1 cellular context compared by ENCODE assay signal in the genomic region with DNA sequence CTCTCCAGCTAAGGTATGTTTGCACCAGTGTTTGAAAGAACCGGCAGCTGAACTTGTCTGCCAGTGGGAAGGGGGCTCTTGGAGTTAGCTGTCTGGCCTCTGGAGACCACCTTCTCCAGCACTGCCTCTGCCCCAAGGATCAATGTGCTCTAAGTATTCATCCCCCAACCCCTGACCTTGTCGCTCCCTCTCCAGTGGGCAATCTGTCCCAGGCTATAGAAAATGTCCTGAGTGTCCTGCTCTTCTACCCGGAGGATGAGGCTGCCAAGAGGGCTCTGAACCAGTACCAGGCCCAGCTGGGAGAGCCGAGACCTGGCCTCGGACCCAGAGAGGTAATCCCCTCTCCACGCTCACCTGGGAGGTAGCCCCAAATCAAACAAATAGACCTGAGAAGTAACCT.
TF ChIP-seq lines count a peak whose summit lies in the region.

No MANE protein-coding gene starts in this region.

TF ChIP-seq in GM23338, 12 proteins besides CTCF, POLR2A, EP300 and RAD21 (continued from another document):
- TF ChIP-seq ZNF114 (CRISPR knock-in tag; IDR thresholded peaks at IDR 0.05): no peak
- no peak for TF ChIP-seq POLR2AphosphoS5 (IDR thresholded peaks at IDR 0.05; ENCODE audit: low read depth)
- no peak for TF ChIP-seq EZH2phosphoT487 (IDR thresholded peaks at IDR 0.05; ENCODE audit: unreplicated experiment)
- TF ChIP-seq, protein P1, sequence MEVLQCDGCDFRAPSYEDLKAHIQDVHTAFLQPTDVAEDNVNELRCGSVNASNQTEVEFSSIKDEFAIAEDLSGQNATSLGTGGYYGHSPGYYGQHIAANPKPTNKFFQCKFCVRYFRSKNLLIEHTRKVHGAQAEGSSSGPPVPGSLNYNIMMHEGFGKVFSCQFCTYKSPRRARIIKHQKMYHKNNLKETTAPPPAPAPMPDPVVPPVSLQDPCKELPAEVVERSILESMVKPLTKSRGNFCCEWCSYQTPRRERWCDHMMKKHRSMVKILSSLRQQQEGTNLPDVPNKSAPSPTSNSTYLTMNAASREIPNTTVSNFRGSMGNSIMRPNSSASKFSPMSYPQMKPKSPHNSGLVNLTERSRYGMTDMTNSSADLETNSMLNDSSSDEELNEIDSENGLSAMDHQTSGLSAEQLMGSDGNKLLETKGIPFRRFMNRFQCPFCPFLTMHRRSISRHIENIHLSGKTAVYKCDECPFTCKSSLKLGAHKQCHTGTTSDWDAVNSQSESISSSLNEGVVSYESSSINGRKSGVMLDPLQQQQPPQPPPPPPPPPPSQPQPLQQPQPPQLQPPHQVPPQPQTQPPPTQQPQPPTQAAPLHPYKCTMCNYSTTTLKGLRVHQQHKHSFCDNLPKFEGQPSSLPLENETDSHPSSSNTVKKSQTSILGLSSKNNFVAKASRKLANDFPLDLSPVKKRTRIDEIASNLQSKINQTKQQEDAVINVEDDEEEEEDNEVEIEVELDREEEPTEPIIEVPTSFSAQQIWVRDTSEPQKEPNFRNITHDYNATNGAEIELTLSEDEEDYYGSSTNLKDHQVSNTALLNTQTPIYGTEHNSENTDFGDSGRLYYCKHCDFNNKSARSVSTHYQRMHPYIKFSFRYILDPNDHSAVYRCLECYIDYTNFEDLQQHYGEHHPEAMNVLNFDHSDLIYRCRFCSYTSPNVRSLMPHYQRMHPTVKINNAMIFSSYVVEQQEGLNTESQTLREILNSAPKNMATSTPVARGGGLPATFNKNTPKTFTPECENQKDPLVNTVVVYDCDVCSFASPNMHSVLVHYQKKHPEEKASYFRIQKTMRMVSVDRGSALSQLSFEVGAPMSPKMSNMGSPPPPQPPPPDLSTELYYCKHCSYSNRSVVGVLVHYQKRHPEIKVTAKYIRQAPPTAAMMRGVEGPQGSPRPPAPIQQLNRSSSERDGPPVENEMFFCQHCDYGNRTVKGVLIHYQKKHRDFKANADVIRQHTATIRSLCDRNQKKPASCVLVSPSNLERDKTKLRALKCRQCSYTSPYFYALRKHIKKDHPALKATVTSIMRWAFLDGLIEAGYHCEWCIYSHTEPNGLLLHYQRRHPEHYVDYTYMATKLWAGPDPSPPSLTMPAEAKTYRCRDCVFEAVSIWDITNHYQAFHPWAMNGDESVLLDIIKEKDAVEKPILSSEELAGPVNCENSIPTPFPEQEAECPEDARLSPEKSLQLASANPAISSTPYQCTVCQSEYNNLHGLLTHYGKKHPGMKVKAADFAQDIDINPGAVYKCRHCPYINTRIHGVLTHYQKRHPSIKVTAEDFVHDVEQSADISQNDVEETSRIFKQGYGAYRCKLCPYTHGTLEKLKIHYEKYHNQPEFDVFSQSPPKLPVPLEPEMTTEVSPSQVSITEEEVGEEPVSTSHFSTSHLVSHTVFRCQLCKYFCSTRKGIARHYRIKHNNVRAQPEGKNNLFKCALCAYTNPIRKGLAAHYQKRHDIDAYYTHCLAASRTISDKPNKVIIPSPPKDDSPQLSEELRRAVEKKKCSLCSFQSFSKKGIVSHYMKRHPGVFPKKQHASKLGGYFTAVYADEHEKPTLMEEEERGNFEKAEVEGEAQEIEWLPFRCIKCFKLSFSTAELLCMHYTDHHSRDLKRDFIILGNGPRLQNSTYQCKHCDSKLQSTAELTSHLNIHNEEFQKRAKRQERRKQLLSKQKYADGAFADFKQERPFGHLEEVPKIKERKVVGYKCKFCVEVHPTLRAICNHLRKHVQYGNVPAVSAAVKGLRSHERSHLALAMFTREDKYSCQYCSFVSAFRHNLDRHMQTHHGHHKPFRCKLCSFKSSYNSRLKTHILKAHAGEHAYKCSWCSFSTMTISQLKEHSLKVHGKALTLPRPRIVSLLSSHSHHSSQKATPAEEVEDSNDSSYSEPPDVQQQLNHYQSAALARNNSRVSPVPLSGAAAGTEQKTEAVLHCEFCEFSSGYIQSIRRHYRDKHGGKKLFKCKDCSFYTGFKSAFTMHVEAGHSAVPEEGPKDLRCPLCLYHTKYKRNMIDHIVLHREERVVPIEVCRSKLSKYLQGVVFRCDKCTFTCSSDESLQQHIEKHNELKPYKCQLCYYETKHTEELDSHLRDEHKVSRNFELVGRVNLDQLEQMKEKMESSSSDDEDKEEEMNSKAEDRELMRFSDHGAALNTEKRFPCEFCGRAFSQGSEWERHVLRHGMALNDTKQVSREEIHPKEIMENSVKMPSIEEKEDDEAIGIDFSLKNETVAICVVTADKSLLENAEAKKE (CRISPR knock-in tag; IDR thresholded peaks at IDR 0.05): no peak
- TF ChIP-seq, protein P2, sequence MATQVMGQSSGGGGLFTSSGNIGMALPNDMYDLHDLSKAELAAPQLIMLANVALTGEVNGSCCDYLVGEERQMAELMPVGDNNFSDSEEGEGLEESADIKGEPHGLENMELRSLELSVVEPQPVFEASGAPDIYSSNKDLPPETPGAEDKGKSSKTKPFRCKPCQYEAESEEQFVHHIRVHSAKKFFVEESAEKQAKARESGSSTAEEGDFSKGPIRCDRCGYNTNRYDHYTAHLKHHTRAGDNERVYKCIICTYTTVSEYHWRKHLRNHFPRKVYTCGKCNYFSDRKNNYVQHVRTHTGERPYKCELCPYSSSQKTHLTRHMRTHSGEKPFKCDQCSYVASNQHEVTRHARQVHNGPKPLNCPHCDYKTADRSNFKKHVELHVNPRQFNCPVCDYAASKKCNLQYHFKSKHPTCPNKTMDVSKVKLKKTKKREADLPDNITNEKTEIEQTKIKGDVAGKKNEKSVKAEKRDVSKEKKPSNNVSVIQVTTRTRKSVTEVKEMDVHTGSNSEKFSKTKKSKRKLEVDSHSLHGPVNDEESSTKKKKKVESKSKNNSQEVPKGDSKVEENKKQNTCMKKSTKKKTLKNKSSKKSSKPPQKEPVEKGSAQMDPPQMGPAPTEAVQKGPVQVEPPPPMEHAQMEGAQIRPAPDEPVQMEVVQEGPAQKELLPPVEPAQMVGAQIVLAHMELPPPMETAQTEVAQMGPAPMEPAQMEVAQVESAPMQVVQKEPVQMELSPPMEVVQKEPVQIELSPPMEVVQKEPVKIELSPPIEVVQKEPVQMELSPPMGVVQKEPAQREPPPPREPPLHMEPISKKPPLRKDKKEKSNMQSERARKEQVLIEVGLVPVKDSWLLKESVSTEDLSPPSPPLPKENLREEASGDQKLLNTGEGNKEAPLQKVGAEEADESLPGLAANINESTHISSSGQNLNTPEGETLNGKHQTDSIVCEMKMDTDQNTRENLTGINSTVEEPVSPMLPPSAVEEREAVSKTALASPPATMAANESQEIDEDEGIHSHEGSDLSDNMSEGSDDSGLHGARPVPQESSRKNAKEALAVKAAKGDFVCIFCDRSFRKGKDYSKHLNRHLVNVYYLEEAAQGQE (IDR thresholded peaks at IDR 0.05; ENCODE audit: unreplicated experiment): no peak
